In genomic region chr15:88467073-88467934, GRCh38 we compare ENCODE assay signal across 1 cellular context.
TF ChIP-seq lines count a peak whose summit lies in the region.

MRPL46 (minus strand) TSS chr15:88467388; CDS start chr15:88467377, 11 bp downstream.
MRPS11 (plus strand) TSS chr15:88467708; CDS start chr15:88467718, 10 bp downstream.

TF ChIP-seq in K562, 482 proteins besides CTCF, POLR2A, EP300 and RAD21 (continued from another document and continues in another):
- TF ChIP-seq ZNF197 (CRISPR knock-in tag; IDR thresholded peaks at IDR 0.05; ENCODE audit: low read depth), result 0 out of 2 replicates have a peak, but pooled peaks have one; percentile 26
- TF ChIP-seq RCOR1 (IDR thresholded peaks at IDR 0.05; ENCODE audit: borderline replicate concordance in 1 of 2, low read depth in 2 of 2, low read length in 2 of 2), result peak in 1 of 2 experiments; percentile 3; a peak in 1 of 4 replicates
- TF ChIP-seq SIN3B (IDR thresholded peaks at IDR 0.05; ENCODE audit: low read depth), result peak; percentile 98
- TF ChIP-seq E2F1 (CRISPR knock-in tag; IDR thresholded peaks at IDR 0.05), result 0 out of 2 replicates have a peak, but pooled peaks have one; percentile 42
- TF ChIP-seq ZBTB49 (CRISPR knock-in tag; IDR thresholded peaks at IDR 0.05; ENCODE audit: borderline replicate concordance), result 0 out of 2 replicates have a peak, but pooled peaks have one; percentile 19
- peak; percentile 77 for TF ChIP-seq MYC (IDR thresholded peaks at IDR 0.05; ENCODE audit: low read depth, low read length)
- 0 out of 2 replicates have a peak, but pooled peaks have one; percentile 59 for TF ChIP-seq MYC (CRISPR knock-in tag; IDR thresholded peaks at IDR 0.05; ENCODE audit: borderline replicate concordance, low read depth)
- TF ChIP-seq ZNF785 (CRISPR knock-in tag; IDR thresholded peaks at IDR 0.05), result no peak
- TF ChIP-seq GATA2 (CRISPR knock-in tag; IDR thresholded peaks at IDR 0.05), result no peak
- no peak for TF ChIP-seq ZNF41 (CRISPR knock-in tag; conservative IDR thresholded peaks at IDR 0.05)
- no peak for TF ChIP-seq XRCC3 (IDR thresholded peaks at IDR 0.05)
- TF ChIP-seq GTF2B (IDR thresholded peaks at IDR 0.05; ENCODE audit: extremely low read depth, insufficient read length), result no peak
- peak; percentile 92 for TF ChIP-seq BHLHE40 (IDR thresholded peaks at IDR 0.05; ENCODE audit: low read length)
- no peak for TF ChIP-seq ZKSCAN8 (CRISPR knock-in tag; IDR thresholded peaks at IDR 0.05)
- TF ChIP-seq CBFB (CRISPR knock-in tag; IDR thresholded peaks at IDR 0.05), result peak; percentile 52
- TF ChIP-seq JUN (IDR thresholded peaks at IDR 0.05; ENCODE audit: borderline replicate concordance, low read depth, low read length), result no peak; the same call in 1 of the 2 replicates
- TF ChIP-seq JUN (CRISPR knock-in tag; IDR thresholded peaks at IDR 0.05; ENCODE audit: borderline replicate concordance), result no peak
- TF ChIP-seq SIX5 (IDR thresholded peaks at IDR 0.05; ENCODE audit: borderline replicate concordance in 1 of 2, insufficient read depth in 1 of 2, low read depth in 1 of 2, low read length in 2 of 2), result peak in 1 of 2 experiments; percentile 23; a peak in 2 of 4 replicates
- no peak for TF ChIP-seq SREBF2 (CRISPR knock-in tag; IDR thresholded peaks at IDR 0.05)
- peak; percentile 15; the same call in 1 of the 2 replicates for TF ChIP-seq ZNF511 (CRISPR knock-in tag; IDR thresholded peaks at IDR 0.05)
- TF ChIP-seq CEBPG (CRISPR knock-in tag; IDR thresholded peaks at IDR 0.05), result no peak
- TF ChIP-seq CEBPG (tag; conservative IDR thresholded peaks at IDR 0.05 in 1 of 2, IDR thresholded peaks at IDR 0.05 in 1 of 2), result no peak
- TF ChIP-seq PHF20 (IDR thresholded peaks at IDR 0.05; ENCODE audit: partially characterized antibody), result peak; percentile 98
- TF ChIP-seq CREBBP (IDR thresholded peaks at IDR 0.05; ENCODE audit: low read depth, low read length), result no peak
- peak; percentile 59; the same call in 1 of the 2 replicates for TF ChIP-seq RREB1 (CRISPR knock-in tag; IDR thresholded peaks at IDR 0.05)
- no peak for TF ChIP-seq SAFB2 (IDR thresholded peaks at IDR 0.05; ENCODE audit: borderline replicate concordance, low read depth, low read length, severe bottlenecking)
- peak; percentile 96 for TF ChIP-seq JUND (IDR thresholded peaks at IDR 0.05; ENCODE audit: borderline replicate concordance, low read depth, low read length)
- TF ChIP-seq JUND (tag; IDR thresholded peaks at IDR 0.05; ENCODE audit: borderline replicate concordance, low read depth, low read length), result peak; percentile 9; the same call in 1 of the 3 replicates
- no peak for TF ChIP-seq PCBP1 (IDR thresholded peaks at IDR 0.05; ENCODE audit: low read depth, low read length, poor library complexity, severe bottlenecking)
- peak; percentile 79; the same call in 1 of the 2 replicates for TF ChIP-seq E2F4 (CRISPR knock-in tag; IDR thresholded peaks at IDR 0.05; ENCODE audit: low read depth)
- TF ChIP-seq AFF1 (IDR thresholded peaks at IDR 0.05; ENCODE audit: low read depth in 1 of 2, partially characterized antibody in 2 of 2), result peak; percentile 9 to 94
- no peak for TF ChIP-seq STAT5B (CRISPR knock-in tag; IDR thresholded peaks at IDR 0.05)
- peak; percentile 80; the same call in 1 of the 2 replicates for TF ChIP-seq MTA1 (IDR thresholded peaks at IDR 0.05; ENCODE audit: borderline replicate concordance)
- peak; percentile 91 for TF ChIP-seq ZNF143 (CRISPR knock-in tag; IDR thresholded peaks at IDR 0.05)
- peak; percentile 90 for TF ChIP-seq ZHX1 (conservative IDR thresholded peaks at IDR 0.05; ENCODE audit: low read length)
- peak; percentile 29 for TF ChIP-seq KDM5B (IDR thresholded peaks at IDR 0.05; ENCODE audit: insufficient replicate concordance, low read depth, low read length)
- TF ChIP-seq E2F6 (IDR thresholded peaks at IDR 0.05; ENCODE audit: borderline replicate concordance in 1 of 2, extremely low read depth in 1 of 2, insufficient read depth in 1 of 2, insufficient read length in 1 of 2, low read depth in 1 of 2, low read length in 1 of 2, poor library complexity in 1 of 2, severe bottlenecking in 1 of 2), result peak; percentile 35 to 83
- no peak; a peak in 2 of 4 replicates for TF ChIP-seq MAZ (CRISPR knock-in tag; conservative IDR thresholded peaks at IDR 0.05 in 1 of 2, IDR thresholded peaks at IDR 0.05 in 1 of 2)
- TF ChIP-seq ZBTB7A (IDR thresholded peaks at IDR 0.05; ENCODE audit: borderline replicate concordance, control insufficient read depth, low read depth, low read length), result peak; percentile 77
- TF ChIP-seq NCOA1 (IDR thresholded peaks at IDR 0.05; ENCODE audit: low read depth), result no peak
